5 cellular contexts compared by ENCODE assay signal in the genomic region with DNA sequence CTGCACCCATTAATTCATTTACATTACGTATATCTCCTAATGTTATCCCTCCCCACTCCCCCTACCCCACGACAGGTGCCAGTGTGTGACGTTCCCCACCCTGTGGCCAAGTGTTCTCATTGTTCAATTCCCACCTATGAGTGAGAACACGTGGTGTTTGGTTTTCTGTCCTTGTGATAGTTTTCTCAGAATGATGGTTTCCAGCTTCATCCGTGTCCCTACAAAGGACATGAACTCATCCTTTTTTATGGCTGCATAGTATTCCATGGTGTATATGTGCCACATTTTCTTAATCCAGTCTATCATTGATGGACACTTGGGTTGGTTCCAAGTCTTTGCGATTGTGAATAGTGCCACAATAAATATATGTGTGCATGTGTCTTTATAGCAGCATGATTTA. TPM values are rescaled to one million over a fixed set of nuclear protein-coding genes. Genes with fewer than 3 reads are reported as not detected.
DNase-seq lines count a peak whose midpoint lies in the region; ATAC-seq, FAIRE-seq and TF ChIP-seq lines count a peak whose summit lies in the region.
"Not testable (repeated sequence)": the region's sequence is repeated elsewhere in the genome, so short reads cannot be mapped to it uniquely, and the experiment has no call there.

No MANE protein-coding gene starts in this region.

- not testable (repeated sequence) for H3K27ac ChIP-seq in HEK293 (ENCODE audit: extremely low read depth, low read depth, low read length); K562 (ENCODE audit: extremely low read depth, low read depth, low read length)

- not testable (repeated sequence) for TF ChIP-seq CTCF in HEK293 (tag by site-specific recombination; IDR thresholded peaks at IDR 0.05); K562 (IDR thresholded peaks at IDR 0.05 in 2 of 3, conservative IDR thresholded peaks at IDR 0.05 in 1 of 3; ENCODE audit: insufficient read depth in 2 of 3, low read depth in 1 of 3, low read length in 3 of 3)

- not testable (repeated sequence) for H3K4me2 ChIP-seq in K562 (ENCODE audit: insufficient read depth, low read length)

- TF ChIP-seq POLR2A in K562 (conservative IDR thresholded peaks at IDR 0.05) = not testable (repeated sequence)

- not testable (repeated sequence) for H3K4me3 ChIP-seq in HEK293 (ENCODE audit: low read depth, low read length); K562

- peaks cover 23 to 78% of the 10 kb centered on the region in 2 experiments; a peak in 2 of 3 replicates for H3K36me3 ChIP-seq in HEK293 (ENCODE audit: control insufficient read depth in 2 of 2, insufficient read depth in 1 of 2, low read length in 2 of 2)
- peaks cover 79% of the 10 kb centered on the region for H3K36me3 ChIP-seq in K562 (ENCODE audit: control insufficient read depth, insufficient read depth, low read length)

- not testable (repeated sequence) for H3K4me1 ChIP-seq in HEK293 (ENCODE audit: control insufficient read depth, insufficient read depth, low read length); K562 (replicated peaks in 1 of 2; ENCODE audit: control insufficient read depth in 2 of 2, insufficient read depth in 2 of 2, low read length in 2 of 2)

- peaks cover 65% of the 10 kb centered on the region for H3K36me3 Mint-ChIP-seq in activated CD4-positive, alpha-beta T cell treated with anti-CD3 and anti-CD28 coated beads, Interleukin-2, amount 10 ng/mL, durations not matched to agents 7 days and 5 days (ENCODE audit: low read depth)
- peaks cover 44% of the 10 kb centered on the region for H3K36me3 Mint-ChIP-seq in central memory CD8-positive, alpha-beta T cell (ENCODE audit: insufficient read depth)
- H3K36me3 Mint-ChIP-seq in memory B cell = peaks cover 32% of the 10 kb centered on the region

- not testable (repeated sequence) for H3K4me1 Mint-ChIP-seq in activated CD4-positive, alpha-beta T cell treated with anti-CD3 and anti-CD28 coated beads, Interleukin-2, amount 10 ng/mL, durations not matched to agents 7 days and 5 days; central memory CD8-positive, alpha-beta T cell; memory B cell

- TF ChIP-seq RAD21 in K562 (CRISPR knock-in tag; conservative IDR thresholded peaks at IDR 0.05 in 1 of 2, IDR thresholded peaks at IDR 0.05 in 1 of 2) = not testable (repeated sequence)

- not testable (repeated sequence) for H4K20me1 ChIP-seq in K562 (replicated peaks; ENCODE audit: control insufficient read depth, insufficient read depth, low read length)

- not testable (repeated sequence) for BruUV-seq in K562 (replicated peaks; lab: Mats Ljungman, UMichigan)

- intact Hi-C loops in K562 (cut with micrococcal nuclease) = not testable (repeated sequence)

- not testable (repeated sequence) for H3K9me3 Mint-ChIP-seq in activated CD4-positive, alpha-beta T cell treated with anti-CD3 and anti-CD28 coated beads, Interleukin-2, amount 10 ng/mL, durations not matched to agents 7 days and 5 days; central memory CD8-positive, alpha-beta T cell; memory B cell

- not testable (repeated sequence) for H3K27me3 Mint-ChIP-seq in activated CD4-positive, alpha-beta T cell treated with anti-CD3 and anti-CD28 coated beads, Interleukin-2, amount 10 ng/mL, durations not matched to agents 7 days and 5 days; central memory CD8-positive, alpha-beta T cell; memory B cell

- not testable (repeated sequence) for H2AFZ ChIP-seq in K562 (ENCODE audit: low read depth, low read length)

- not testable (repeated sequence) for H3K9me1 ChIP-seq in K562 (ENCODE audit: control insufficient read depth, insufficient read depth, low read length)

- 85% methylated on average over 5 of the region's 6 CpGs for WGBS in K562 (ENCODE audit: insufficient coverage, low coverage, missing lambda C conversion rate)

- DNase-seq in activated CD4-positive, alpha-beta T cell treated with anti-CD3 and anti-CD28 coated beads, Interleukin-2, amount 10 ng/mL, durations not matched to agents 7 days and 5 days; K562 (ENCODE audit: extremely low read depth in 1 of 4, low spot score in 3 of 4); central memory CD8-positive, alpha-beta T cell (ENCODE audit: low spot score in 2 of 2); memory B cell (ENCODE audit: low spot score in 2 of 2): not testable (repeated sequence)

- H3K27ac Mint-ChIP-seq in activated CD4-positive, alpha-beta T cell treated with anti-CD3 and anti-CD28 coated beads, Interleukin-2, amount 10 ng/mL, durations not matched to agents 7 days and 5 days = peak overlapping the region; percentile 17
- peak overlapping the region; percentile 11 for H3K27ac Mint-ChIP-seq in central memory CD8-positive, alpha-beta T cell (ENCODE audit: low read depth)
- H3K27ac Mint-ChIP-seq in memory B cell = peak overlapping the region; percentile 29

- ATAC-seq in K562; central memory CD8-positive, alpha-beta T cell (replicated peaks; ENCODE audit: extremely low read depth, poor library complexity, severe bottlenecking); memory B cell (ENCODE audit: low read depth): not testable (repeated sequence)

- H3K79me2 ChIP-seq in K562 (ENCODE audit: control insufficient read depth, insufficient read depth, low read length) = peaks cover 20% of the 10 kb centered on the region

- in situ Hi-C loops in K562 (cut with MboI) = not testable (repeated sequence)

- not testable (repeated sequence) for TF ChIP-seq EP300 in K562 (IDR thresholded peaks at IDR 0.05; ENCODE audit: low read length)

- H3K9me3 ChIP-seq in HEK293 (ENCODE audit: control insufficient read depth, insufficient read depth, low read depth, low read length); K562 (replicated peaks; ENCODE audit: control insufficient read depth, insufficient read depth, low read depth, low read length): not testable (repeated sequence)

- POLR2A ChIA-PET in HEK293 (lab: Yijun Ruan, JAX); activated CD4-positive, alpha-beta T cell treated with anti-CD3 and anti-CD28 coated beads, Interleukin-2, amount 10 ng/mL, durations not matched to agents 7 days and 5 days (lab: Charles Lee); K562 (lab: Yijun Ruan, JAX): not testable (repeated sequence)

- CTCF ChIA-PET in HEK293 (lab: Yijun Ruan, JAX); K562 (lab: Yijun Ruan, JAX; ENCODE audit: low intra/inter-chr PET ratio): not testable (repeated sequence)
- CTCF ChIA-PET in activated CD4-positive, alpha-beta T cell treated with anti-CD3 and anti-CD28 coated beads, Interleukin-2, amount 10 ng/mL, durations not matched to agents 7 days and 5 days (lab: Charles Lee) = interaction anchor here (0.7 kb wide), 1 partner anchor 76 kb away, joined by 3 read pairs; no protein-coding TSS in a partner anchor

- not testable (repeated sequence) for H3K27me3 ChIP-seq in K562 (ENCODE audit: control insufficient read depth in 2 of 2, insufficient read depth in 2 of 2, low read length in 2 of 2)

- H3K9ac ChIP-seq in K562 (ENCODE audit: insufficient read depth in 1 of 2, low read depth in 2 of 2, low read length in 2 of 2) = not testable (repeated sequence)

- not testable (repeated sequence) for FAIRE-seq in K562 (lab: Jason Lieb, UNC)

- not testable (repeated sequence) for H3K4me3 Mint-ChIP-seq in activated CD4-positive, alpha-beta T cell treated with anti-CD3 and anti-CD28 coated beads, Interleukin-2, amount 10 ng/mL, durations not matched to agents 7 days and 5 days; central memory CD8-positive, alpha-beta T cell; memory B cell

RNA-seq across cellular contexts. Expression of a gene that starts 25.5 kb away (rescaled TPM):
- 10 to 100 TPM; 66.3 to 67.3 TPM for total RNA-seq in activated CD4-positive, alpha-beta T cell treated with anti-CD3 and anti-CD28 coated beads, Interleukin-2, amount 10 ng/mL, durations not matched to agents 7 days and 5 days
- total RNA-seq in K562 (2011; cell fraction: chromatin; rRNA removed; ENCODE audit: low replicate concordance) = 208 and 361 TPM in 2 replicates
- 99.7 and 113 TPM in 2 replicates for total RNA-seq in K562 (2011; cell fraction: nucleolus; rRNA removed)
- 163 and 198 TPM in 2 replicates for total RNA-seq in K562 (2011; cell fraction: nucleoplasm; rRNA removed)
- 41.5 and 47.1 TPM in 2 replicates for total RNA-seq in K562 (2014; rRNA removed)
- total RNA-seq in K562 (2014; rRNA removed; fragmentation: Illumina TruSeq; extraction: Trizol) = 77.4 and 89.6 TPM in 2 replicates
- total RNA-seq in K562 (2015; rRNA removed; fragmentation: Illumina TruSeq; extraction: Trizol) = 61.5 and 65.0 TPM in 2 replicates
- total RNA-seq in K562 (2021) = 77.8 and 81.0 TPM in 2 replicates
- 82.7 and 112 TPM in 2 replicates for polyA plus RNA-seq in K562 (2011; rRNA removed)
- 41.7 and 61.1 TPM in 2 replicates for polyA plus RNA-seq in K562 (2011; cell fraction: cytosol; rRNA removed)
- 59.8 and 68.8 TPM in 2 replicates for polyA plus RNA-seq in K562 (2011; cell fraction: nucleus; rRNA removed)
- 39.9 and 56.4 TPM in 2 replicates for polyA plus RNA-seq in K562 (2012)
- 73.7 and 74.2 TPM in 2 replicates for polyA plus RNA-seq in K562 (2014; fragmentation: Illumina TruSeq; extraction: Trizol)
- polyA plus RNA-seq in K562 (2014; fragmentation: Nextera tagmentation; extraction: Ambion mirVana) = 10 to 100 TPM; 44.5 to 60.2 TPM
- polyA plus RNA-seq in K562 (2014; rRNA removed) = 53.0 and 54.3 TPM in 2 replicates
- polyA minus RNA-seq in K562 (2011; rRNA and poly(A)+ RNA removed) = 238 and 272 TPM in 2 replicates
- 72.9 and 106 TPM in 2 replicates for polyA minus RNA-seq in K562 (2011; cell fraction: cytosol; rRNA and poly(A)+ RNA removed)
- polyA minus RNA-seq in K562 (2011; cell fraction: nucleus; rRNA and poly(A)+ RNA removed) = 46.6 and 77.9 TPM in 2 replicates

RNA-seq across cellular contexts. Expression of a gene that starts 55.5 kb away (rescaled TPM):
- 100 to 1,000 TPM; 148 to 161 TPM for total RNA-seq in activated CD4-positive, alpha-beta T cell treated with anti-CD3 and anti-CD28 coated beads, Interleukin-2, amount 10 ng/mL, durations not matched to agents 7 days and 5 days
- 294 and 680 TPM in 2 replicates for total RNA-seq in K562 (2011; cell fraction: chromatin; rRNA removed; ENCODE audit: low replicate concordance)
- total RNA-seq in K562 (2011; cell fraction: nucleolus; rRNA removed) = 160 and 203 TPM in 2 replicates
- total RNA-seq in K562 (2011; cell fraction: nucleoplasm; rRNA removed) = 241 and 259 TPM in 2 replicates
- 71.0 and 73.6 TPM in 2 replicates for total RNA-seq in K562 (2014; rRNA removed)
- total RNA-seq in K562 (2014; rRNA removed; fragmentation: Illumina TruSeq; extraction: Trizol) = 75.5 and 90.3 TPM in 2 replicates
- 87.9 and 93.4 TPM in 2 replicates for total RNA-seq in K562 (2015; rRNA removed; fragmentation: Illumina TruSeq; extraction: Trizol)
- 76.9 and 80.3 TPM in 2 replicates for total RNA-seq in K562 (2021)
- 101 and 126 TPM in 2 replicates for polyA plus RNA-seq in K562 (2011; rRNA removed)
- 66.1 and 69.3 TPM in 2 replicates for polyA plus RNA-seq in K562 (2011; cell fraction: cytosol; rRNA removed)
- 375 and 390 TPM in 2 replicates for polyA plus RNA-seq in K562 (2011; cell fraction: nucleus; rRNA removed)
- 38.3 and 49.9 TPM in 2 replicates for polyA plus RNA-seq in K562 (2012)
- polyA plus RNA-seq in K562 (2014; fragmentation: Illumina TruSeq; extraction: Trizol) = 95.1 and 104 TPM in 2 replicates
- polyA plus RNA-seq in K562 (2014; fragmentation: Nextera tagmentation; extraction: Ambion mirVana) = 10 to 100 TPM; 11.5 to 14.5 TPM
- polyA plus RNA-seq in K562 (2014; rRNA removed) = 78.6 and 111 TPM in 2 replicates
- 96.7 and 101 TPM in 2 replicates for polyA minus RNA-seq in K562 (2011; rRNA and poly(A)+ RNA removed)
- polyA minus RNA-seq in K562 (2011; cell fraction: cytosol; rRNA and poly(A)+ RNA removed) = 39.9 and 65.5 TPM in 2 replicates
- 154 and 214 TPM in 2 replicates for polyA minus RNA-seq in K562 (2011; cell fraction: nucleus; rRNA and poly(A)+ RNA removed)
